In genomic region chr7:118734541-118734940, GRCh38 we compare ENCODE assay signal across 27 cellular contexts.
"Had no signal": no experiment of that assay in that cellular context is flagged by ENCODE, and none has a peak within 500 bp of the region (broad histone marks: within the 10 kb centered on the region; RNA-seq: fewer than 3 reads in every experiment).

No MANE protein-coding gene starts in this region.

- ATAC-seq: activated naive CD4-positive, alpha-beta T cell treated with anti-CD3 and anti-CD28 coated beads, Interleukin-2, amount 50 U/mL, for 72 hours; activated T-cell treated with anti-CD3 and anti-CD28 coated beads, Interleukin-2, amount 50 U/mL, for 4 hours had no signal

- H3K27me3 Mint-ChIP-seq: activated B cell treated with CpG ODN at 0.5 μM for 24 hours; activated CD4-positive, alpha-beta memory T cell treated with anti-CD3 and anti-CD28 coated beads for 36 hours; brain had no signal

- H3K4me1 Mint-ChIP-seq: activated B cell treated with CpG ODN at 0.5 μM for 24 hours, brain had no signal

- H3K9me3 Mint-ChIP-seq: activated T-helper 1 cell treated with anti-CD3 and anti-CD28 coated beads, Interleukin-12 subunit alpha, Interleukin-12 subunit beta, Interleukin-2, Interleukin-4 antibody, amounts not matched to agents 30 ng/mL and 10 ng/mL and 1 ng/mL, durations not matched to agents 14 hours and 24 hours and 36 hours; brain had no signal

- DNase-seq: activated B cell treated with CpG ODN at 0.5 μM for 24 hours; activated CD4-positive, alpha-beta memory T cell treated with anti-CD3 and anti-CD28 coated beads for 36 hours; activated CD4-positive, alpha-beta T cell treated with anti-CD3 and anti-CD28 coated beads for 4 hours; activated CD4-positive, alpha-beta T cell treated with anti-CD3 and anti-CD28 coated beads, Interleukin-2, amount 50 U/mL, for 1 hour; activated CD4-positive, CD25-positive, alpha-beta regulatory T cell treated with anti-CD3 and anti-CD28 coated beads, Interleukin-2, amount 50 U/mL, for 72 hours; activated CD8-positive, alpha-beta memory T cell treated with anti-CD3 and anti-CD28 coated beads, Interleukin-2, amount 50 U/mL, for 4 hours; activated gamma-delta T cell treated with Interleukin-2 at 50 U/mL for 16 hours; activated naive CD4-positive, alpha-beta T cell treated with anti-CD3 and anti-CD28 coated beads for 36 hours; activated T-cell treated with anti-CD3 and anti-CD28 coated beads for 4 hours; activated T-cell treated with anti-CD3 and anti-CD28 coated beads, Interleukin-2, amount 50 U/mL, for 4 hours; anterior cingulate cortex; central memory CD4-positive, alpha-beta T cell; NCI-H1048; NCI-H1105 treated with DMSO at 0.1 percent for 48 hours; NCI-H1436; NCI-H1694; NCI-H1930; NCI-H2081 treated with DMSO at 0.1 percent for 48 hours; NCI-H226; NCI-H446 treated with DMSO at 0.1 percent for 48 hours; NCI-H526; NCI-H748 treated with DMSO at 0.1 percent for 48 hours; NK-92 treated with Interleukin-12 subunit alpha and Interleukin-12 subunit beta, amount 100 ng/mL, for 24 hours; Right ventricle myocardium superior had no signal

- H3K4me3 Mint-ChIP-seq: activated B cell treated with CpG ODN at 0.5 μM for 24 hours; activated CD4-positive, alpha-beta memory T cell treated with anti-CD3 and anti-CD28 coated beads for 36 hours; activated naive CD4-positive, alpha-beta T cell treated with anti-CD3 and anti-CD28 coated beads for 36 hours; activated T-cell treated with anti-CD3 and anti-CD28 coated beads, Interleukin-2, amount 50 U/mL, for 4 hours; activated T-helper 1 cell treated with anti-CD3 and anti-CD28 coated beads, Interleukin-12 subunit alpha, Interleukin-12 subunit beta, Interleukin-2, Interleukin-4 antibody, amounts not matched to agents 30 ng/mL and 10 ng/mL and 1 ng/mL, durations not matched to agents 14 hours and 24 hours and 36 hours; brain had no signal

- H3K27ac Mint-ChIP-seq: activated B cell treated with CpG ODN at 0.5 μM for 24 hours; activated CD4-positive, alpha-beta memory T cell treated with anti-CD3 and anti-CD28 coated beads for 36 hours; activated naive CD4-positive, alpha-beta T cell treated with anti-CD3 and anti-CD28 coated beads for 36 hours; activated naive CD4-positive, alpha-beta T cell treated with anti-CD3 and anti-CD28 coated beads, Interleukin-2, amount 50 U/mL, for 72 hours; activated T-helper 1 cell treated with anti-CD3 and anti-CD28 coated beads, Interleukin-12 subunit alpha, Interleukin-12 subunit beta, Interleukin-2, Interleukin-4 antibody, amounts not matched to agents 30 ng/mL and 10 ng/mL and 1 ng/mL, durations not matched to agents 14 hours and 24 hours and 36 hours; brain had no signal

- H3K36me3 Mint-ChIP-seq: activated CD4-positive, alpha-beta memory T cell treated with anti-CD3 and anti-CD28 coated beads for 36 hours; activated naive CD4-positive, alpha-beta T cell treated with anti-CD3 and anti-CD28 coated beads, Interleukin-2, amount 50 U/mL, for 72 hours; brain had no signal
